17 cellular contexts compared by ENCODE assay signal in genomic region chr2:105750735-105751134, GRCh38. TPM values are rescaled to one million over a fixed set of nuclear protein-coding genes. Genes with fewer than 3 reads are reported as not detected.
DNase-seq lines count a peak whose midpoint lies in the region; ATAC-seq, FAIRE-seq and TF ChIP-seq lines count a peak whose summit lies in the region.
"Had no signal": no experiment of that assay in that cellular context is flagged by ENCODE, and none has a peak within 500 bp of the region (broad histone marks: within the 10 kb centered on the region; RNA-seq: fewer than 3 reads in every experiment).

No MANE protein-coding gene starts in this region.

- ATAC-seq in GM21367 (IDR thresholded peaks at IDR 0.05; ENCODE audit: unreplicated experiment), result no peak
- ATAC-seq: upper lobe of right lung had no signal

- H3K4me3 ChIP-seq in Loucy (ENCODE audit: low read length, poor library complexity, severe bottlenecking) (no peak overlapping the region), astrocyte (ENCODE audit: insufficient read depth, low read depth, low read length) (no peak overlapping the region), spleen (peak overlapping the region in 1 of 8 donors; percentile 77)
- H3K4me3 ChIP-seq: upper lobe of right lung had no signal

- H3K4me3 Mint-ChIP-seq in astrocyte (ENCODE audit: unreplicated experiment), result no peak overlapping the region

- peaks cover 49% of the 10 kb centered on the region for H3K4me1 Mint-ChIP-seq in astrocyte (ENCODE audit: low read depth, unreplicated experiment)

- no peak for FAIRE-seq in astrocyte (lab: Jason Lieb, UNC)
- FAIRE-seq: keratinocyte had no signal

- H3K9me3 ChIP-seq in Loucy (ENCODE audit: insufficient read depth, low read depth, low read length) (no peaks in the 10 kb centered on the region), astrocyte (ENCODE audit: insufficient read depth, low read depth, low read length) (no peaks in the 10 kb centered on the region), spleen (no peaks in the 10 kb centered on the region)
- H3K9me3 ChIP-seq: upper lobe of right lung had no signal

- intact Hi-C loops in spleen (cut with DNase I; ENCODE audit: low total_unique reads), result no loop called here

- peaks cover 61% of the 10 kb centered on the region for H3K4me1 ChIP-seq in Loucy (ENCODE audit: insufficient read depth, low read length, poor library complexity, severe bottlenecking)
- H3K4me1 ChIP-seq in astrocyte (ENCODE audit: insufficient read depth, low read length), result peaks cover 37% of the 10 kb centered on the region
- H3K4me1 ChIP-seq in spleen, result peaks cover 59 to 100% (median 98%) of the 10 kb centered on the region in 6 donors

- H3K27me3 Mint-ChIP-seq in astrocyte (ENCODE audit: low read depth, unreplicated experiment), result no peaks in the 10 kb centered on the region

- H3K27ac ChIP-seq in astrocyte (ENCODE audit: low read depth, low read length) (no peak overlapping the region), spleen (peak overlapping the region in 6 of 8 donors; percentile 23 to 97 (median 94))
- H3K27ac ChIP-seq: upper lobe of right lung had no signal

- H3K27me3 ChIP-seq in Loucy (ENCODE audit: insufficient read depth, low read length, poor library complexity, severe bottlenecking) (no peaks in the 10 kb centered on the region), astrocyte (ENCODE audit: insufficient read depth, low read length) (no peaks in the 10 kb centered on the region), spleen (replicated peaks in 1 of 7) (no peaks in the 10 kb centered on the region)
- H3K27me3 ChIP-seq: upper lobe of right lung had no signal

- H3K79me2 ChIP-seq in Loucy (ENCODE audit: insufficient read depth, low read length) (peaks cover 99% of the 10 kb centered on the region), astrocyte (ENCODE audit: insufficient read depth, low read length) (peaks cover 100% of the 10 kb centered on the region)

- DNase-seq in activated CD8-positive, alpha-beta memory T cell treated with anti-CD3 and anti-CD28 coated beads for 24 hours, result peak; percentile 53
- DNase-seq in activated CD8-positive, alpha-beta memory T cell treated with anti-CD3 and anti-CD28 coated beads, Interleukin-2, amount 50 U/mL, for 4 hours, result no peak
- DNase-seq in astrocyte (ENCODE audit: low read depth) (no peak), spleen (no peak), NCI-H146 (lab: John Stamatoyannopoulos, UW) (no peak), NCI-H82 (lab: John Stamatoyannopoulos, UW) (no peak)
- DNase-seq: activated CD4-positive, alpha-beta T cell treated with anti-CD3 and anti-CD28 coated beads, Interleukin-2, amount 50 U/mL, for 4 hours; NCI-H1105 treated with DMSO at 0.1 percent for 48 hours; NCI-H526; SIG-M5; stimulated activated CD4-positive, alpha-beta T cell treated with anti-CD3 and anti-CD28 coated beads, Interleukin-12 subunit alpha, Interleukin-12 subunit beta, amount 100 ng/mL, for 4 hours; T-helper 9 cell; upper lobe of right lung had no signal

- TF ChIP-seq POLR2A in spleen (IDR thresholded peaks at IDR 0.05), result no peak

- peaks cover 4% of the 10 kb centered on the region for H3K9me3 Mint-ChIP-seq in astrocyte (ENCODE audit: unreplicated experiment)
- H3K9me3 Mint-ChIP-seq: neural crest cell had no signal

- H3F3A ChIP-seq in Loucy (ENCODE audit: low read depth), result no peaks in the 10 kb centered on the region

- H3K36me3 Mint-ChIP-seq in astrocyte (ENCODE audit: low read depth, unreplicated experiment), result peaks cover 9% of the 10 kb centered on the region

- peak overlapping the region; percentile 21 for H3K27ac Mint-ChIP-seq in astrocyte (ENCODE audit: unreplicated experiment)

- H4K20me1 ChIP-seq in Loucy (ENCODE audit: insufficient read depth, low read length, poor library complexity, severe bottlenecking) (peaks cover 43% of the 10 kb centered on the region), astrocyte (ENCODE audit: insufficient read depth, low read length) (peaks cover 87% of the 10 kb centered on the region)

- H3K9ac ChIP-seq in Loucy (ENCODE audit: low read depth, low read length, poor library complexity, severe bottlenecking), result no peak overlapping the region
- H3K9ac ChIP-seq in astrocyte (ENCODE audit: low read length), result no peak overlapping the region

- H3K36me3 ChIP-seq in Loucy (ENCODE audit: insufficient read depth, low read length) (no peaks in the 10 kb centered on the region), astrocyte (ENCODE audit: insufficient read depth, low read length) (no peaks in the 10 kb centered on the region), spleen (peaks cover 0 to 24% (median 0%) of the 10 kb centered on the region in 6 donors)
- H3K36me3 ChIP-seq: upper lobe of right lung had no signal

- WGBS in spleen, 5 donors, result 66 to 90% (median 83%) methylated on average over 4 of the region's 4 CpGs

- H3K9me2 ChIP-seq in Loucy (replicated peaks; ENCODE audit: low read depth, low read length), result no peaks in the 10 kb centered on the region

- H3K4me2 ChIP-seq in Loucy (ENCODE audit: low read depth, low read length, poor library complexity, severe bottlenecking) (peak overlapping the region; percentile 22), astrocyte (ENCODE audit: low read length) (no peak overlapping the region)

- H2AFZ ChIP-seq in Loucy (ENCODE audit: low read length), result no peak overlapping the region
- H2AFZ ChIP-seq in astrocyte (ENCODE audit: low read depth, low read length), result no peak overlapping the region

- TF ChIP-seq CTCF in Loucy (conservative IDR thresholded peaks at IDR 0.05; ENCODE audit: low read length), result no peak
- TF ChIP-seq CTCF in astrocyte (IDR thresholded peaks at IDR 0.05; ENCODE audit: insufficient read depth, low read depth, low read length), result no peak
- no peak for TF ChIP-seq CTCF in spleen (IDR thresholded peaks at IDR 0.05 in 8 of 11, conservative IDR thresholded peaks at IDR 0.05 in 3 of 11)

RNA-seq across cellular contexts. Expression of gene NCK2, which starts 6.0 kb away (rescaled TPM):
- total RNA-seq in astrocyte (61.6 and 62.9 TPM in 2 replicates), spleen (100 to 1,000 TPM in 2 of 7 donors, 10 to 100 TPM in 5; 50.3 to 106 (median 82.9) TPM)
- polyA plus RNA-seq in spleen, result 10 to 100 TPM; 21.5 to 32.1 (median 30.0) TPM
